17 cellular contexts compared by ENCODE assay signal in the genomic region with DNA sequence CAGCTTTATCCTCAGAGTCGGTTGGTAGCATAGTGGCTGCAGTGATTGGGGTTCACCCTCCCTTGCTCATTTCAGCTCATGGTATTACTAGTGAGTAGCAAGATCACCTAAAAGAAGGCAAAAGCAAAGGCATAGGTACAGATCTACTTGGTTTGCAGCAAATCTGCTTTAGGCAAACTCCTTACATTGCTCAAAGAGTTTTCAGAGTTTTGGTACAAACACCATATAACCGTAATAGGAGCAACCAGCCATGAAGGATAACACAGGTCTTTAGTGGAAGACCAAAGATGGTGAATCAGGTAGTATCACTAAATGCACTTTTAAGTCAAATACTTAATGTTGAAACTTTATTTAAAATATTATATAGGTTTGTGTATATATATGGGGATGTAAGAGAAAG.
"Had no signal": no experiment of that assay in that cellular context is flagged by ENCODE, and none has a peak within 500 bp of the region (broad histone marks: within the 10 kb centered on the region; RNA-seq: fewer than 3 reads in every experiment).

No MANE protein-coding gene starts in this region.

- ATAC-seq: activated CD8-positive, alpha-beta T cell treated with anti-CD3 and anti-CD28 coated beads, Interleukin-2, amount 10 ng/mL, durations not matched to agents 7 days and 5 days; activated naive CD8-positive, alpha-beta T cell treated with anti-CD3 and anti-CD28 coated beads, Interleukin-2, amount 50 U/mL, for 24 hours; activated T-cell treated with anti-CD3 and anti-CD28 coated beads, Interleukin-2, amount 50 U/mL, for 4 hours; naive thymus-derived CD4-positive, alpha-beta T cell; stimulated activated naive B cell treated with anti-CD40 and anti-IgM and Interleukin-4, amounts not matched to agents 10 μg/mL and 1 μg/mL and 100 μg/mL, for 72 hours had no signal

- H3K9me3 ChIP-seq: pancreas, sigmoid colon, thoracic aorta had no signal

- H3K27ac ChIP-seq: coronary artery, thoracic aorta had no signal

- DNase-seq: activated CD4-positive, alpha-beta T cell treated with anti-CD3 and anti-CD28 coated beads for 48 hours; activated CD4-positive, CD25-positive, alpha-beta regulatory T cell; activated CD8-positive, alpha-beta T cell treated with anti-CD3 and anti-CD28 coated beads, Interleukin-2, amount 10 ng/mL, durations not matched to agents 7 days and 5 days; activated effector memory CD4-positive, alpha-beta T cell treated with Interleukin-2 at 50 U/mL for 16 hours; activated naive CD4-positive, alpha-beta T cell treated with anti-CD3 and anti-CD28 coated beads, Interleukin-2, amount 10 ng/mL, durations not matched to agents 7 days and 5 days; activated naive CD8-positive, alpha-beta T cell treated with anti-CD3 and anti-CD28 coated beads, Interleukin-2, amount 50 U/mL, for 24 hours; activated T-cell treated with anti-CD3 and anti-CD28 coated beads, Interleukin-2, amount 50 U/mL, for 4 hours; anterior cingulate cortex; naive thymus-derived CD4-positive, alpha-beta T cell; pancreas; sigmoid colon; stimulated activated naive B cell treated with anti-CD40 and anti-IgM and Interleukin-4, amounts not matched to agents 10 μg/mL and 1 μg/mL and 100 μg/mL, for 72 hours; T-helper 1 cell; T-helper 9 cell had no signal

- H3K27me3 ChIP-seq: brain microvascular endothelial cell, pancreas, sigmoid colon had no signal

- H3K36me3 ChIP-seq: brain microvascular endothelial cell, pancreas, sigmoid colon, thoracic aorta had no signal

- H3K4me3 ChIP-seq: coronary artery, pancreas, sigmoid colon, thoracic aorta had no signal
